Comparison of ENCODE assay signal across 8 cellular contexts in genomic region chr16:3654249-3654991, GRCh38. TPM values are rescaled to one million over a fixed set of nuclear protein-coding genes. Genes with fewer than 3 reads are reported as not detected.
A peak's percentile ranks its signal among the peaks of the same experiment; 100 is the strongest.
DNase-seq lines count a peak whose midpoint lies in the region; ATAC-seq lines count a peak whose summit lies in the region.

TSS of gene DNASE1 (plus strand) at chr16:3654691. CDS start at chr16:3655374, 683 bp downstream.

- WGBS in iPS DF 6.9 (ENCODE audit: insufficient coverage, insufficient read length): no CpG with 5 or more reads among the region's 14 CpGs

- peak; percentile 60 for DNase-seq in EL
- DNase-seq in HuH-7.5 (ENCODE audit: low spot score): peak; percentile 71
- DNase-seq in astrocyte of the hippocampus (ENCODE audit: low read depth, low spot score): peak; percentile 62
- DNase-seq in iPS DF 6.9 (ENCODE audit: low read depth, low spot score): peak; percentile 66
- DNase-seq in stimulated activated CD4-positive, alpha-beta T cell treated with anti-CD3 and anti-CD28 coated beads, Interleukin-15, amount 100 ng/mL, for 48 hours (ENCODE audit: low read depth in 2 of 2): peak; percentile 31 to 54

- intact Hi-C loops in T-helper 2 cell treated with Interferon-gamma antibody and Interleukin-4, amounts not matched to agents 100 ng/mL and 5 ng/mL, for 36 hours (cut with micrococcal nuclease): loop anchor here (10.0 kb wide), 1 partner anchor 80 kb away; the partner anchor contains the start of gene NLRC3

- H3K4me1 ChIP-seq in iPS DF 6.9 (ENCODE audit: control insufficient read depth, insufficient read depth, low read length): peaks cover 7% of the 10 kb centered on the region

- no peak within 1 kb of the TSS for H3K27ac ChIP-seq in iPS DF 6.9 (ENCODE audit: low read length)

- H3K9me3 ChIP-seq in iPS DF 6.9 (ENCODE audit: control insufficient read depth, insufficient read depth, low read length): no peaks in the 10 kb centered on the region

- no peak for ATAC-seq in GM21576 (IDR thresholded peaks at IDR 0.05; ENCODE audit: unreplicated experiment)
- no peak for ATAC-seq in HG03354 (IDR thresholded peaks at IDR 0.05; ENCODE audit: poor library complexity, severe bottlenecking, unreplicated experiment)

- H3K27me3 ChIP-seq in iPS DF 6.9 (ENCODE audit: control insufficient read depth, insufficient read depth, low read length): no peaks in the 10 kb centered on the region

- H3K36me3 ChIP-seq in iPS DF 6.9 (ENCODE audit: control insufficient read depth, insufficient read depth, low read length): peaks cover 32% of the 10 kb centered on the region

- H3K4me3 ChIP-seq in iPS DF 6.9 (ENCODE audit: low read length): no peak within 1 kb of the TSS

RNA-seq across cellular contexts. Expression of gene DNASE1, which starts in this region (rescaled TPM):
- total RNA-seq in T-helper 2 cell treated with Interferon-gamma antibody and Interleukin-4, amounts not matched to agents 100 ng/mL and 5 ng/mL, for 36 hours: 34.4 and 35.1 TPM in 2 replicates
